ENCODE assay signal across 21 cellular contexts in genomic region chr19:45163751-45164150, GRCh38. TPM values are rescaled to one million over a fixed set of nuclear protein-coding genes. Genes with fewer than 3 reads are reported as not detected.
DNase-seq lines count a peak whose midpoint lies in the region; ATAC-seq, FAIRE-seq and TF ChIP-seq lines count a peak whose summit lies in the region.
"Had no signal": no experiment of that assay in that cellular context is flagged by ENCODE, and none has a peak within 500 bp of the region (broad histone marks: within the 10 kb centered on the region; RNA-seq: fewer than 3 reads in every experiment).

No MANE protein-coding gene starts in this region.

- WGBS in H1 (ENCODE audit: extremely low coverage in 1 of 2, insufficient coverage in 1 of 2, insufficient read length in 1 of 2, insufficient replicate concordance in 2 of 2, low coverage in 1 of 2, low lambda C conversion rate in 2 of 2, missing lambda C conversion rate in 1 of 2), 2 experiments: 87% methylated on average over 11 of the region's 11 CpGs; no CpG with 5 or more reads in 1 of the 2 experiments
- 77% methylated on average over 10 of the region's 11 CpGs for WGBS in suprapubic skin
- 85 to 87% methylated on average over 11 of the region's 11 CpGs for WGBS in heart right ventricle, 2 donors

- TF ChIP-seq POLR2A in H1 (IDR thresholded peaks at IDR 0.05; ENCODE audit: control extremely low read depth in 1 of 2, low read depth in 2 of 2, low read length in 2 of 2): no peak
- TF ChIP-seq POLR2A in suprapubic skin (IDR thresholded peaks at IDR 0.05): no peak

- peaks cover 0 to 6% of the 10 kb centered on the region in 2 experiments for H4K20me1 ChIP-seq in H1 (replicated peaks in 1 of 2; ENCODE audit: control insufficient read depth in 1 of 2, insufficient read depth in 2 of 2, low read length in 2 of 2)

- DNase-seq in natural killer cell (no peak), T-helper 17 cell (no peak), H1 (ENCODE audit: low read depth in 1 of 2, low spot score in 2 of 2) (no peak), suprapubic skin (ENCODE audit: low spot score in 2 of 2) (no peak), retina (no peak), heart right ventricle (no peak)
- DNase-seq in natural killer cell treated with Interleukin-12 subunit alpha and Interleukin-12 subunit beta and Interleukin-15 and Interleukin-18, amount 100 ng/mL, for 72 hours (ENCODE audit: low spot score): no peak
- DNase-seq: cortex of kidney, foreskin keratinocyte, NCI-H1048, NCI-H2107, NCI-H526 treated with DMSO at 0.1 percent for 48 hours, SIG-M5 had no signal

- no peak overlapping the region for H2BK120ac ChIP-seq in H1 (replicated peaks; ENCODE audit: low read depth, low read length)

- H3K4me3 ChIP-seq in H1 (ENCODE audit: extremely low read depth in 1 of 4, insufficient read depth in 2 of 4, low read depth in 3 of 4, low read length in 4 of 4): no peak overlapping the region
- no peak overlapping the region for H3K4me3 ChIP-seq in suprapubic skin
- no peak overlapping the region for H3K4me3 ChIP-seq in heart right ventricle
- H3K4me3 ChIP-seq: vagina had no signal

- H3K36me3 ChIP-seq in H1 (ENCODE audit: control insufficient read depth in 2 of 4, insufficient read depth in 4 of 4, low read length in 3 of 4) (no peaks in the 10 kb centered on the region), suprapubic skin (no peaks in the 10 kb centered on the region), heart right ventricle (no peaks in the 10 kb centered on the region)
- H3K36me3 ChIP-seq: vagina had no signal

- intact Hi-C loops in natural killer cell (cut with micrococcal nuclease) (no loop called here), heart right ventricle (cut with DNase I) (no loop called here)

- no peak overlapping the region for H3K23ac ChIP-seq in H1 (ENCODE audit: insufficient read length)

- no peak overlapping the region for H3K4me2 ChIP-seq in H1 (ENCODE audit: insufficient read depth in 1 of 2, low read depth in 2 of 2, low read length in 2 of 2)
- H3K4me2 ChIP-seq: KMS-11 had no signal

- H3K4me1 Mint-ChIP-seq in natural killer cell: peaks cover 0 to 14% of the 10 kb centered on the region in 2 donors
- peaks cover 8 to 20% of the 10 kb centered on the region in 2 donors for H3K4me1 Mint-ChIP-seq in natural killer cell treated with Interleukin-12 subunit alpha and Interleukin-12 subunit beta and Interleukin-15 and Interleukin-18, amount 100 ng/mL, for 72 hours (ENCODE audit: low read depth in 2 of 2)
- peaks cover 20% of the 10 kb centered on the region for H3K4me1 Mint-ChIP-seq in T-helper 17 cell

- no peaks in the 10 kb centered on the region for H3K9me3 ChIP-seq in T-helper 17 cell (ENCODE audit: control insufficient read depth, low read length, poor library complexity, severe bottlenecking)
- H3K9me3 ChIP-seq in H1 (ENCODE audit: insufficient read depth in 2 of 2, low read depth in 1 of 2, low read length in 1 of 2): no peaks in the 10 kb centered on the region
- H3K9me3 ChIP-seq in suprapubic skin: no peaks in the 10 kb centered on the region
- no peaks in the 10 kb centered on the region for H3K9me3 ChIP-seq in heart right ventricle
- H3K9me3 ChIP-seq: vagina had no signal

- H3K79me1 ChIP-seq in H1 (ENCODE audit: low read depth, low read length): no peaks in the 10 kb centered on the region

- no peak for ATAC-seq in natural killer cell
- no peak for ATAC-seq in natural killer cell treated with Interleukin-12 subunit alpha and Interleukin-12 subunit beta and Interleukin-15 and Interleukin-18, amount 100 ng/mL, for 72 hours
- ATAC-seq in T-helper 17 cell: no peak
- ATAC-seq in heart right ventricle: no peak
- ATAC-seq in GM21390 (IDR thresholded peaks at IDR 0.05; ENCODE audit: unreplicated experiment): no peak
- ATAC-seq: left lobe of liver had no signal

- peak overlapping the region; percentile 54; the same call in 1 of the 2 replicates for H4K8ac ChIP-seq in H1 (ENCODE audit: extremely low read depth, insufficient read depth, low read length)

- H2BK15ac ChIP-seq in H1 (ENCODE audit: low read length): no peak overlapping the region

- no peak for TF ChIP-seq CTCF in natural killer cell (IDR thresholded peaks at IDR 0.05)
- TF ChIP-seq CTCF in H1 (IDR thresholded peaks at IDR 0.05; ENCODE audit: control extremely low read depth in 1 of 3, insufficient read depth in 1 of 3, low read depth in 1 of 3, low read length in 3 of 3): no peak
- no peak for TF ChIP-seq CTCF in suprapubic skin (IDR thresholded peaks at IDR 0.05)
- no peak for TF ChIP-seq CTCF in heart right ventricle (IDR thresholded peaks at IDR 0.05)

- TF ChIP-seq EP300 in H1 (IDR thresholded peaks at IDR 0.05; ENCODE audit: borderline replicate concordance in 1 of 2, low read depth in 2 of 2, low read length in 2 of 2): no peak
- no peak for TF ChIP-seq EP300 in suprapubic skin (IDR thresholded peaks at IDR 0.05)

- H3K27ac ChIP-seq in H1 (ENCODE audit: low read depth, low read length) (no peak overlapping the region), suprapubic skin (peak overlapping the region; percentile 42), heart right ventricle (no peak overlapping the region)
- H3K27ac ChIP-seq: foreskin keratinocyte, KMS-11 had no signal

- H2AK5ac ChIP-seq in H1 (ENCODE audit: low read depth, low read length): no peak overlapping the region; the same call in 1 of the 2 replicates

- H4K91ac ChIP-seq in H1 (replicated peaks; ENCODE audit: insufficient read length, low read length): no peak overlapping the region

- H3K4me1 ChIP-seq in H1 (replicated peaks in 1 of 4; ENCODE audit: control insufficient read depth in 3 of 4, insufficient read depth in 4 of 4, low read length in 3 of 4): peaks cover 0 to 17% (median 8%) of the 10 kb centered on the region in 4 experiments; a peak in 5 of 7 replicates
- H3K4me1 ChIP-seq in suprapubic skin: peaks cover 69% of the 10 kb centered on the region
- H3K4me1 ChIP-seq in heart right ventricle: peaks cover 7 to 36% (median 20%) of the 10 kb centered on the region in 9 donors
- H3K4me1 ChIP-seq: foreskin keratinocyte had no signal

- FAIRE-seq in H1 (lab: Jason Lieb, UNC): no peak
- FAIRE-seq: D721Med had no signal

- H3K9ac ChIP-seq in H1 (replicated peaks in 1 of 4; ENCODE audit: extremely low read depth in 1 of 4, low read depth in 3 of 4, low read length in 3 of 4): no peak overlapping the region
- H3K9ac ChIP-seq: KMS-11 had no signal

- no peak overlapping the region for H2AFZ ChIP-seq in H1 (ENCODE audit: low read length)

- no peak for TF ChIP-seq RAD21 in H1 (IDR thresholded peaks at IDR 0.05 in 1 of 2, conservative IDR thresholded peaks at IDR 0.05 in 1 of 2; ENCODE audit: low read depth in 2 of 2, low read length in 2 of 2)

- H3K27me3 ChIP-seq in H1 (replicated peaks in 1 of 4; ENCODE audit: control insufficient read depth in 3 of 4, extremely low read depth in 1 of 4, insufficient read depth in 3 of 4, low read length in 3 of 4): peaks cover 0 to 5% (median 1%) of the 10 kb centered on the region in 4 experiments; a peak in 3 of 7 replicates
- peaks cover 4% of the 10 kb centered on the region for H3K27me3 ChIP-seq in suprapubic skin
- H3K27me3 ChIP-seq in heart right ventricle: peaks cover 0 to 30% (median 24%) of the 10 kb centered on the region in 7 donors
- H3K27me3 ChIP-seq: vagina had no signal

- H3K56ac ChIP-seq in H1 (replicated peaks; ENCODE audit: insufficient read length, low read depth, low read length): no peak overlapping the region

- H3K27ac Mint-ChIP-seq in natural killer cell: peak overlapping the region; percentile 57 to 72
- H3K27ac Mint-ChIP-seq in natural killer cell treated with Interleukin-12 subunit alpha and Interleukin-12 subunit beta and Interleukin-15 and Interleukin-18, amount 100 ng/mL, for 72 hours: peak overlapping the region in 1 of 2 donors; percentile 21
- peak overlapping the region; percentile 86 for H3K27ac Mint-ChIP-seq in T-helper 17 cell
- H3K27ac Mint-ChIP-seq: activated naive CD4-positive, alpha-beta T cell treated with anti-CD3 and anti-CD28 coated beads, Interleukin-2, amount 50 U/mL, for 24 hours; WTC11 had no signal

- no peak overlapping the region for H3K18ac ChIP-seq in H1 (ENCODE audit: extremely low read depth, low read length)

- POLR2A ChIA-PET in H1 (lab: Charles Lee; ENCODE audit: partially characterized antibody): interaction anchor here (0.7 to 3.7 kb wide), 6 partner anchors 9 to 53 kb away, joined by 3 to 21 read pairs (median 4); partner anchors contain the start of genes BLOC1S3 and TRAPPC6A

- H3K36me3 Mint-ChIP-seq in natural killer cell (no peaks in the 10 kb centered on the region), T-helper 17 cell (ENCODE audit: low read depth) (no peaks in the 10 kb centered on the region)
- no peaks in the 10 kb centered on the region for H3K36me3 Mint-ChIP-seq in natural killer cell treated with Interleukin-12 subunit alpha and Interleukin-12 subunit beta and Interleukin-15 and Interleukin-18, amount 100 ng/mL, for 72 hours
- H3K36me3 Mint-ChIP-seq: activated naive CD4-positive, alpha-beta T cell treated with anti-CD3 and anti-CD28 coated beads, Interleukin-2, amount 50 U/mL, for 24 hours; WTC11 had no signal

- H3K4me3 Mint-ChIP-seq in natural killer cell (no peak overlapping the region), T-helper 17 cell (no peak overlapping the region)
- no peak overlapping the region for H3K4me3 Mint-ChIP-seq in natural killer cell treated with Interleukin-12 subunit alpha and Interleukin-12 subunit beta and Interleukin-15 and Interleukin-18, amount 100 ng/mL, for 72 hours
- H3K4me3 Mint-ChIP-seq: activated naive CD4-positive, alpha-beta T cell treated with anti-CD3 and anti-CD28 coated beads, Interleukin-2, amount 50 U/mL, for 24 hours; WTC11 had no signal

- H3K27me3 Mint-ChIP-seq in natural killer cell (ENCODE audit: low read depth in 2 of 2) (peaks cover 0 to 9% of the 10 kb centered on the region in 2 donors), T-helper 17 cell (no peaks in the 10 kb centered on the region)
- peaks cover 0 to 10% of the 10 kb centered on the region in 2 donors for H3K27me3 Mint-ChIP-seq in natural killer cell treated with Interleukin-12 subunit alpha and Interleukin-12 subunit beta and Interleukin-15 and Interleukin-18, amount 100 ng/mL, for 72 hours
- H3K27me3 Mint-ChIP-seq: activated naive CD4-positive, alpha-beta T cell treated with anti-CD3 and anti-CD28 coated beads, Interleukin-2, amount 50 U/mL, for 24 hours had no signal

- H4K5ac ChIP-seq in H1 (ENCODE audit: insufficient read length, low read depth, low read length): no peak overlapping the region

- no peak overlapping the region for H2BK5ac ChIP-seq in H1 (ENCODE audit: low read depth, low read length)

- CTCF ChIA-PET in H1 (lab: Charles Lee; ENCODE audit: partially characterized antibody): interaction anchor here (0.9 to 5.6 kb wide), 13 partner anchors 9 to 175 kb away, joined by 3 to 54 read pairs (median 5); partner anchors contain the start of gene TRAPPC6A

- no peak overlapping the region for H2BK20ac ChIP-seq in H1 (ENCODE audit: low read length)

- no peaks in the 10 kb centered on the region for H3K79me2 ChIP-seq in H1 (ENCODE audit: control insufficient read depth in 1 of 2, insufficient read depth in 2 of 2, low read length in 2 of 2)

- H2BK12ac ChIP-seq in H1 (ENCODE audit: low read depth, low read length): 0 out of 2 replicates have a peak overlapping the region, but pooled peaks have one; percentile 17

- H3K4ac ChIP-seq in H1 (replicated peaks; ENCODE audit: insufficient read length, low read depth, low read length): no peak overlapping the region

- no peak overlapping the region for H3K14ac ChIP-seq in H1 (ENCODE audit: insufficient read length)

- no peaks in the 10 kb centered on the region for H3K9me3 Mint-ChIP-seq in natural killer cell
- no peaks in the 10 kb centered on the region for H3K9me3 Mint-ChIP-seq in natural killer cell treated with Interleukin-12 subunit alpha and Interleukin-12 subunit beta and Interleukin-15 and Interleukin-18, amount 100 ng/mL, for 72 hours
- H3K9me3 Mint-ChIP-seq: activated naive CD4-positive, alpha-beta T cell treated with anti-CD3 and anti-CD28 coated beads, Interleukin-2, amount 50 U/mL, for 24 hours; WTC11 had no signal

- no peaks in the 10 kb centered on the region for H3K23me2 ChIP-seq in H1 (ENCODE audit: low read depth, low read length)

RNA-seq across cellular contexts. Expression of gene NKPD1, which starts 3.0 kb away (rescaled TPM):
- under 1 TPM; 0.55 to 1.00 (median 0.66) TPM for total RNA-seq in natural killer cell
- total RNA-seq in natural killer cell treated with Interleukin-12 subunit alpha and Interleukin-12 subunit beta and Interleukin-15 and Interleukin-18, amount 100 ng/mL, for 72 hours: under 1 TPM; 0.14 to 0.22 TPM
- under 1 TPM; 0.57 to 0.97 TPM for total RNA-seq in T-helper 17 cell
- total RNA-seq in H1 (2021; fragmentation: NEBNext Ultra II Directional; extraction: Animal tissue kit (Norgen Biotek cat#: 25700)): 0.38 and 0.39 TPM in 2 replicates
- polyA plus RNA-seq in H1 (2011; rRNA removed): 0.30 and 0.55 TPM in 2 replicates
- 0.69 TPM for polyA plus RNA-seq in H1 (2011; cell fraction: cytosol; rRNA removed)
- polyA plus RNA-seq in H1 (2011; cell fraction: nucleus; rRNA removed): 0.73 TPM
- 0.22 to 0.24 TPM (median 0.23 TPM) in 3 of 4 replicates, not detected in the other for polyA plus RNA-seq in H1 (2012, experiment 1 of 2)
- 0.20 TPM for polyA plus RNA-seq in H1 (2012, experiment 2 of 2)
- polyA plus RNA-seq in H1 (2013, experiment 1 of 2): 0.22 TPM
- 0.26 TPM for polyA plus RNA-seq in H1 (2013, experiment 2 of 2)
- 0.22 and 0.32 TPM in 2 replicates for polyA minus RNA-seq in H1 (2011; rRNA and poly(A)+ RNA removed)
- not detected for polyA minus RNA-seq in H1 (2011; cell fraction: cytosol; rRNA and poly(A)+ RNA removed)
- polyA minus RNA-seq in H1 (2011; cell fraction: nucleus; rRNA and poly(A)+ RNA removed): 0.80 TPM
- total RNA-seq in suprapubic skin: 10 to 100 TPM; 22.4 to 60.4 (median 51.1) TPM
- under 1 TPM in 3 of 10 donors, not detected in 7; 0.06 to 0.09 (median 0.07) TPM for total RNA-seq in heart right ventricle
- polyA plus RNA-seq in heart right ventricle: under 1 TPM; 0.06 to 0.07 TPM
- total RNA-seq: left lobe of liver, sciatic nerve had no signal

RNA-seq across cellular contexts. Expression of gene TRAPPC6A, which starts 14.3 kb away (rescaled TPM):
- total RNA-seq in natural killer cell (10 to 100 TPM; 38.0 to 47.0 (median 45.2) TPM), T-helper 17 cell (10 to 100 TPM; 47.5 to 61.2 TPM), suprapubic skin (10 to 100 TPM; 55.9 to 82.3 (median 71.8) TPM), heart right ventricle (10 to 100 TPM; 14.3 to 24.9 (median 16.8) TPM)
- total RNA-seq in natural killer cell treated with Interleukin-12 subunit alpha and Interleukin-12 subunit beta and Interleukin-15 and Interleukin-18, amount 100 ng/mL, for 72 hours: 10 to 100 TPM; 17.5 to 33.5 TPM
- 30.5 and 31.8 TPM in 2 replicates for total RNA-seq in H1 (2021; fragmentation: NEBNext Ultra II Directional; extraction: Animal tissue kit (Norgen Biotek cat#: 25700))
- polyA plus RNA-seq in H1 (2011; rRNA removed) (130 and 144 TPM in 2 replicates), heart right ventricle (10 to 100 TPM; 15.9 to 18.9 TPM)
- polyA plus RNA-seq in H1 (2011; cell fraction: cytosol; rRNA removed): 127 TPM
- polyA plus RNA-seq in H1 (2011; cell fraction: nucleus; rRNA removed): 71.3 TPM
- 38.7 to 84.3 TPM (median 76.0 TPM) in 4 replicates for polyA plus RNA-seq in H1 (2012, experiment 1 of 2)
- 102 TPM for polyA plus RNA-seq in H1 (2012, experiment 2 of 2)
- polyA plus RNA-seq in H1 (2013, experiment 1 of 2): 35.8 TPM
- polyA plus RNA-seq in H1 (2013, experiment 2 of 2): 35.4 TPM
- 9.3 and 13.3 TPM in 2 replicates for polyA minus RNA-seq in H1 (2011; rRNA and poly(A)+ RNA removed)
- 17.0 TPM for polyA minus RNA-seq in H1 (2011; cell fraction: cytosol; rRNA and poly(A)+ RNA removed)
- polyA minus RNA-seq in H1 (2011; cell fraction: nucleus; rRNA and poly(A)+ RNA removed): 10.3 TPM

RNA-seq across cellular contexts. Expression of gene BLOC1S3, which starts 14.8 kb away (rescaled TPM):
- total RNA-seq in natural killer cell (10 to 100 TPM; 20.9 to 26.3 (median 21.8) TPM), T-helper 17 cell (10 to 100 TPM; 12.9 to 15.2 TPM), suprapubic skin (10 to 100 TPM; 15.3 to 20.1 (median 15.9) TPM), heart right ventricle (1 to 10 TPM; 2.8 to 8.6 (median 4.8) TPM)
- total RNA-seq in natural killer cell treated with Interleukin-12 subunit alpha and Interleukin-12 subunit beta and Interleukin-15 and Interleukin-18, amount 100 ng/mL, for 72 hours: 10 to 100 TPM; 15.4 to 20.5 TPM
- total RNA-seq in H1 (2021; fragmentation: NEBNext Ultra II Directional; extraction: Animal tissue kit (Norgen Biotek cat#: 25700)): 6.0 and 8.0 TPM in 2 replicates
- polyA plus RNA-seq in H1 (2011; rRNA removed) (6.1 and 7.6 TPM in 2 replicates), heart right ventricle (1 to 10 TPM; 2.2 to 6.1 TPM)
- 3.2 TPM for polyA plus RNA-seq in H1 (2011; cell fraction: cytosol; rRNA removed)
- polyA plus RNA-seq in H1 (2011; cell fraction: nucleus; rRNA removed): 5.1 TPM
- 4.5 to 6.2 TPM (median 5.0 TPM) in 4 replicates for polyA plus RNA-seq in H1 (2012, experiment 1 of 2)
- 3.8 TPM for polyA plus RNA-seq in H1 (2012, experiment 2 of 2)
- polyA plus RNA-seq in H1 (2013, experiment 1 of 2): 5.2 TPM
- 6.0 TPM for polyA plus RNA-seq in H1 (2013, experiment 2 of 2)
- 4.8 and 6.4 TPM in 2 replicates for polyA minus RNA-seq in H1 (2011; rRNA and poly(A)+ RNA removed)
- 4.0 TPM for polyA minus RNA-seq in H1 (2011; cell fraction: cytosol; rRNA and poly(A)+ RNA removed)
- 8.1 TPM for polyA minus RNA-seq in H1 (2011; cell fraction: nucleus; rRNA and poly(A)+ RNA removed)

Comparison
In these comparisons a context has a peak if more than half of its experiments do, and no peak if none do; other contexts are left out.
1. RNA of gene NKPD1, which starts 3.0 kb away (total RNA-seq): 22.4 to 60.4 TPM in suprapubic skin; 0.57 to 0.97 TPM in T-helper 17 cell, 0.55 to 1.00 TPM in natural killer cell, 0.38 to 0.39 TPM in H1, 0.14 to 0.22 TPM in natural killer cell treated with Interleukin-12 subunit alpha and Interleukin-12 subunit beta and Interleukin-15 and Interleukin-18, amount 100 ng/mL, for 72 hours and 0.06 to 0.09 TPM in heart right ventricle; every median in the first group is over 10 times any median in the second.